Comparison of ENCODE assay signal across 8 cellular contexts in genomic region chr10:133394064-133394663, GRCh38. TPM values are rescaled to one million over a fixed set of nuclear protein-coding genes. Genes with fewer than 3 reads are reported as not detected.
A peak's percentile ranks its signal among the peaks of the same experiment; 100 is the strongest.
DNase-seq lines count a peak whose midpoint lies in the region; ATAC-seq lines count a peak whose summit lies in the region.

TSS of gene MTG1 (plus strand) at chr10:133394157. CDS start at chr10:133394221, 64 bp downstream.

- CTCF ChIA-PET in activated CD4-positive, alpha-beta T cell treated with anti-CD3 and anti-CD28 coated beads for 36 hours (lab: Charles Lee), result no interaction called here

- H3K4me3 Mint-ChIP-seq in activated CD4-positive, alpha-beta T cell treated with anti-CD3 and anti-CD28 coated beads for 36 hours, result peak within 1 kb of the TSS; percentile 90

- peak within 1 kb of the TSS; percentile 93 for H3K27ac Mint-ChIP-seq in activated CD4-positive, alpha-beta T cell treated with anti-CD3 and anti-CD28 coated beads for 36 hours

- no peaks in the 10 kb centered on the region for H3K27me3 Mint-ChIP-seq in activated CD4-positive, alpha-beta T cell treated with anti-CD3 and anti-CD28 coated beads for 36 hours

- H3K36me3 Mint-ChIP-seq in activated CD4-positive, alpha-beta T cell treated with anti-CD3 and anti-CD28 coated beads for 36 hours (ENCODE audit: low read depth), result peaks cover 31% of the 10 kb centered on the region

- ATAC-seq in GM19025 (IDR thresholded peaks at IDR 0.05; ENCODE audit: low read depth, unreplicated experiment), result peak; percentile 71
- ATAC-seq in HG03280 (IDR thresholded peaks at IDR 0.05; ENCODE audit: unreplicated experiment), result peak; percentile 71
- ATAC-seq in activated CD4-positive, alpha-beta T cell treated with anti-CD3 and anti-CD28 coated beads for 36 hours, result peak; percentile 76

- POLR2A ChIA-PET in activated CD4-positive, alpha-beta T cell treated with anti-CD3 and anti-CD28 coated beads for 36 hours (lab: Charles Lee), result no interaction called here

- intact Hi-C loops in activated CD4-positive, alpha-beta T cell treated with anti-CD3 and anti-CD28 coated beads for 36 hours (cut with DNase I, micrococcal nuclease), result loop anchor here (1.0 to 5.0 kb wide), 10 partner anchors 15 to 1492 kb away; partner anchors contain the start of genes ECHS1 (in 2 of the 2), PAOX (in 1 of the 2), PPP2R2D (in 1 of the 2) and TUBGCP2 (in 1 of the 2)

- DNase-seq in Ammon's horn (ENCODE audit: low spot score), result peak; percentile 93
- peak; percentile 84 for DNase-seq in NCI-H510A (lab: John Stamatoyannopoulos, UW)
- DNase-seq in activated CD4-positive, alpha-beta T cell treated with anti-CD3 and anti-CD28 coated beads for 36 hours, result peak; percentile 97
- peak; percentile 63 for DNase-seq in cortex of kidney (lab: John Stamatoyannopoulos, UW)
- DNase-seq in left kidney (ENCODE audit: low read depth, low spot score), result peak; percentile 98
- DNase-seq in stimulated activated CD4-positive, alpha-beta T cell treated with anti-CD3 and anti-CD28 coated beads, Interleukin-2, amount 100 ng/mL, for 24 hours, result peak; percentile 96 to 97

- H3K4me1 Mint-ChIP-seq in activated CD4-positive, alpha-beta T cell treated with anti-CD3 and anti-CD28 coated beads for 36 hours, result peaks cover 51% of the 10 kb centered on the region

- H3K9me3 Mint-ChIP-seq in activated CD4-positive, alpha-beta T cell treated with anti-CD3 and anti-CD28 coated beads for 36 hours (ENCODE audit: low read depth), result no peaks in the 10 kb centered on the region

RNA-seq across cellular contexts. Expression of gene MTG1, which starts in this region (rescaled TPM):
- 10 to 100 TPM; 46.9 to 52.1 TPM for total RNA-seq in activated CD4-positive, alpha-beta T cell treated with anti-CD3 and anti-CD28 coated beads for 36 hours

Comparison
In these comparisons a context has a peak if more than half of its experiments do, and no peak if none do; other contexts are left out.
1. Peak in every context shown above with its lines: DNase-seq and ATAC-seq.